Comparison of ENCODE assay signal across 20 cellular contexts in the genomic region with DNA sequence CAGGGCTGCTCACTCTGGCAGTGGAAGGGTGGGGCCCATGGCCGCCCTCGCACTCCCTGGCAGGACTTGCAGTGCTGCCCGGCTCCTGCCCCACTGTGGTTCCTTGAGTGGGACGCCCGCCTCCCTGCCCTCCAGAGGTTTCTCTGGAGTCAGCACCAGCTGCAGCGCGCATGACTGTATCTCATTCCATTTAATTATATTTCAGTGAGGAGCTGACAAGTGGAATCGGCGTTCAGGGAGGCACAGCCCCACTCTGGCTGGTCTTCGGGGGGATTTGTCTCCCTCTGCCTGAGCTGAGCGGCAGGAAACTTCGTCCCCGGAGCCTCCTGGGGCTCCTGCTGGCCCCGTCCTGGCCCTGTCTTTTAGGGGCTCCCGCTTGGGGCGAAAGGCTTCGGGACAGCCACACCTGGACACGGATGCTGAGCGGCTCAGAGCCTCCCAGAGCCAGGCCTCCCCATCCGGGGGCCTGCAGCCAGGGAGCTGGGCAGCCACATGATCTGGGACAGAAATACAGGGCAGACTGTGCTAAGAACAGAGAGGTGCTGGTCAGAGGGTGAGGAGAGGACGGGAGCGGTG.
DNase-seq lines count a peak whose midpoint lies in the region; ATAC-seq and TF ChIP-seq lines count a peak whose summit lies in the region.
"Had no signal": no experiment of that assay in that cellular context is flagged by ENCODE, and none has a peak within 500 bp of the region (broad histone marks: within the 10 kb centered on the region; RNA-seq: fewer than 3 reads in every experiment).

No MANE protein-coding gene starts in this region.

- H3K27me3 Mint-ChIP-seq in activated naive CD8-positive, alpha-beta T cell treated with anti-CD3 and anti-CD28 coated beads, Interleukin-2, amount 10 ng/mL, durations not matched to agents 7 days and 5 days = no peaks in the 10 kb centered on the region
- peaks cover 9% of the 10 kb centered on the region for H3K27me3 Mint-ChIP-seq in activated naive CD8-positive, alpha-beta T cell treated with anti-CD3 and anti-CD28 coated beads, Interleukin-2, amount 50 U/mL, for 24 hours
- H3K27me3 Mint-ChIP-seq in type B pancreatic cell = no peaks in the 10 kb centered on the region

- no peak overlapping the region for H3K27ac Mint-ChIP-seq in activated naive CD8-positive, alpha-beta T cell treated with anti-CD3 and anti-CD28 coated beads, Interleukin-2, amount 10 ng/mL, durations not matched to agents 7 days and 5 days
- H3K27ac Mint-ChIP-seq in activated naive CD8-positive, alpha-beta T cell treated with anti-CD3 and anti-CD28 coated beads, Interleukin-2, amount 50 U/mL, for 24 hours = no peak overlapping the region
- no peak overlapping the region for H3K27ac Mint-ChIP-seq in type B pancreatic cell
- H3K27ac Mint-ChIP-seq: CD8-positive, alpha-beta T cell had no signal

- POLR2A ChIA-PET in activated naive CD8-positive, alpha-beta T cell treated with anti-CD3 and anti-CD28 coated beads, Interleukin-2, amount 10 ng/mL, durations not matched to agents 7 days and 5 days (lab: Charles Lee) = no interaction called here

- DNase-seq in activated naive CD8-positive, alpha-beta T cell treated with anti-CD3 and anti-CD28 coated beads, Interleukin-2, amount 10 ng/mL, durations not matched to agents 7 days and 5 days = peak; percentile 15
- no peak for DNase-seq in activated naive CD8-positive, alpha-beta T cell treated with anti-CD3 and anti-CD28 coated beads, Interleukin-2, amount 50 U/mL, for 24 hours
- DNase-seq in SK-N-DZ (ENCODE audit: low spot score) = peak; percentile 47
- peak; percentile 25 for DNase-seq in left kidney (ENCODE audit: low read depth, low spot score)
- peak; percentile 65 for DNase-seq in type B pancreatic cell (ENCODE audit: extremely low spot score, unreplicated experiment)
- DNase-seq in 8988T = no peak
- DNase-seq: activated CD4-positive, alpha-beta T cell treated with anti-CD3 and anti-CD28 coated beads, Interleukin-2, amount 50 U/mL, for 1 hour; CD8-positive, alpha-beta T cell; Karpas-422; NCI-H1048; NCI-H2029; NCI-H345; NCI-H82; OCI-M1; stimulated activated naive CD4-positive, alpha-beta T cell treated with Interleukin-2 at 50 U/mL for 16 hours; T-helper 1 cell had no signal

- no peak overlapping the region for H3K4me3 Mint-ChIP-seq in activated naive CD8-positive, alpha-beta T cell treated with anti-CD3 and anti-CD28 coated beads, Interleukin-2, amount 10 ng/mL, durations not matched to agents 7 days and 5 days
- no peak overlapping the region for H3K4me3 Mint-ChIP-seq in activated naive CD8-positive, alpha-beta T cell treated with anti-CD3 and anti-CD28 coated beads, Interleukin-2, amount 50 U/mL, for 24 hours
- no peak overlapping the region for H3K4me3 Mint-ChIP-seq in type B pancreatic cell
- H3K4me3 Mint-ChIP-seq: CD8-positive, alpha-beta T cell had no signal

- no peak for ATAC-seq in activated naive CD8-positive, alpha-beta T cell treated with anti-CD3 and anti-CD28 coated beads, Interleukin-2, amount 10 ng/mL, durations not matched to agents 7 days and 5 days (ENCODE audit: low read depth)
- no peak for ATAC-seq in activated naive CD8-positive, alpha-beta T cell treated with anti-CD3 and anti-CD28 coated beads, Interleukin-2, amount 50 U/mL, for 24 hours
- ATAC-seq in HG03097 (IDR thresholded peaks at IDR 0.05; ENCODE audit: low FRiP score, unreplicated experiment) = no peak
- ATAC-seq in HG03159 (IDR thresholded peaks at IDR 0.05; ENCODE audit: unreplicated experiment) = no peak
- ATAC-seq: CD8-positive, alpha-beta T cell; pancreas had no signal

- H3K36me3 Mint-ChIP-seq in activated naive CD8-positive, alpha-beta T cell treated with anti-CD3 and anti-CD28 coated beads, Interleukin-2, amount 10 ng/mL, durations not matched to agents 7 days and 5 days = no peaks in the 10 kb centered on the region
- H3K36me3 Mint-ChIP-seq in activated naive CD8-positive, alpha-beta T cell treated with anti-CD3 and anti-CD28 coated beads, Interleukin-2, amount 50 U/mL, for 24 hours (ENCODE audit: low read depth) = no peaks in the 10 kb centered on the region
- no peaks in the 10 kb centered on the region for H3K36me3 Mint-ChIP-seq in type B pancreatic cell
- H3K36me3 Mint-ChIP-seq: brain; CD8-positive, alpha-beta T cell had no signal

- TF ChIP-seq CTCF in type B pancreatic cell (conservative IDR thresholded peaks at IDR 0.05) = no peak

- H3K4me1 Mint-ChIP-seq in activated naive CD8-positive, alpha-beta T cell treated with anti-CD3 and anti-CD28 coated beads, Interleukin-2, amount 10 ng/mL, durations not matched to agents 7 days and 5 days = peaks cover 10% of the 10 kb centered on the region
- peaks cover 6% of the 10 kb centered on the region for H3K4me1 Mint-ChIP-seq in activated naive CD8-positive, alpha-beta T cell treated with anti-CD3 and anti-CD28 coated beads, Interleukin-2, amount 50 U/mL, for 24 hours
- H3K4me1 Mint-ChIP-seq in type B pancreatic cell (ENCODE audit: unreplicated experiment) = peaks cover 19% of the 10 kb centered on the region

- no peaks in the 10 kb centered on the region for H3K9me3 Mint-ChIP-seq in activated naive CD8-positive, alpha-beta T cell treated with anti-CD3 and anti-CD28 coated beads, Interleukin-2, amount 10 ng/mL, durations not matched to agents 7 days and 5 days
- H3K9me3 Mint-ChIP-seq in activated naive CD8-positive, alpha-beta T cell treated with anti-CD3 and anti-CD28 coated beads, Interleukin-2, amount 50 U/mL, for 24 hours = peaks cover 4% of the 10 kb centered on the region
- H3K9me3 Mint-ChIP-seq in type B pancreatic cell = no peaks in the 10 kb centered on the region

Comparison
In these comparisons a context has a peak if more than half of its experiments do, and no peak if none do; other contexts are left out.
1. DNase-seq: peak in activated naive CD8-positive, alpha-beta T cell treated with anti-CD3 and anti-CD28 coated beads, Interleukin-2, amount 10 ng/mL, durations not matched to agents 7 days and 5 days (single experiment), SK-N-DZ (single experiment), left kidney (single experiment) and type B pancreatic cell (single experiment); none in activated naive CD8-positive, alpha-beta T cell treated with anti-CD3 and anti-CD28 coated beads, Interleukin-2, amount 50 U/mL, for 24 hours (single experiment) and 8988T (single experiment).